Comparison of ENCODE assay signal across 10 cellular contexts in genomic region chr6:117481278-117481925, GRCh38. TPM values are rescaled to one million over a fixed set of nuclear protein-coding genes. Genes with fewer than 3 reads are reported as not detected.
DNase-seq lines count a peak whose midpoint lies in the region; ATAC-seq and TF ChIP-seq lines count a peak whose summit lies in the region.
"Had no signal": no experiment of that assay in that cellular context is flagged by ENCODE, and none has a peak within 500 bp of the region (broad histone marks: within the 10 kb centered on the region; RNA-seq: fewer than 3 reads in every experiment).

No MANE protein-coding gene starts in this region.

- no peaks in the 10 kb centered on the region for H3K36me3 Mint-ChIP-seq in neural progenitor cell

- H3K27me3 Mint-ChIP-seq in neural progenitor cell (ENCODE audit: insufficient read depth, low read depth) = peaks cover 17% of the 10 kb centered on the region

- no peaks in the 10 kb centered on the region for H3K79me2 ChIP-seq in neural progenitor cell (ENCODE audit: low read depth)

- H3K4me1 ChIP-seq in neural progenitor cell (no peaks in the 10 kb centered on the region), prostate gland (replicated peaks) (no peaks in the 10 kb centered on the region)

- H4K20me1 ChIP-seq in neural progenitor cell (ENCODE audit: low read depth) = peaks cover 7% of the 10 kb centered on the region

- H2AFZ ChIP-seq in neural progenitor cell (replicated peaks) = peak overlapping the region; percentile 95

- H3K4me3 ChIP-seq in choroid plexus epithelial cell (ENCODE audit: low read depth, low read length) = peak overlapping the region; percentile 23
- peak overlapping the region; percentile 70 for H3K4me3 ChIP-seq in neural progenitor cell
- no peak overlapping the region for H3K4me3 ChIP-seq in prostate gland

- no peak overlapping the region for H3K9ac ChIP-seq in neural progenitor cell

- H3F3A ChIP-seq in neural progenitor cell (ENCODE audit: low read depth) = peaks cover 21% of the 10 kb centered on the region

- H3K9me3 Mint-ChIP-seq in neural progenitor cell = no peaks in the 10 kb centered on the region

- no peaks in the 10 kb centered on the region for H3K36me3 ChIP-seq in neural progenitor cell
- no peaks in the 10 kb centered on the region for H3K36me3 ChIP-seq in prostate gland

- no peak overlapping the region for H3K27ac Mint-ChIP-seq in neural progenitor cell

- TF ChIP-seq CTCF in C4-2B (conservative IDR thresholded peaks at IDR 0.05) = no peak
- TF ChIP-seq CTCF in choroid plexus epithelial cell (conservative IDR thresholded peaks at IDR 0.05; ENCODE audit: low read depth, low read length) = no peak
- no peak for TF ChIP-seq CTCF in neural progenitor cell (IDR thresholded peaks at IDR 0.05)
- TF ChIP-seq CTCF in prostate gland (IDR thresholded peaks at IDR 0.05) = no peak

- H3K27me3 ChIP-seq in neural progenitor cell = peaks cover 59% of the 10 kb centered on the region
- H3K27me3 ChIP-seq in prostate gland (replicated peaks; ENCODE audit: insufficient read depth) = no peaks in the 10 kb centered on the region

- peak overlapping the region; percentile 87 for H3K4me3 Mint-ChIP-seq in neural progenitor cell

- no peaks in the 10 kb centered on the region for H3K9me3 ChIP-seq in neural progenitor cell (ENCODE audit: low read depth)
- H3K9me3 ChIP-seq in prostate gland = no peaks in the 10 kb centered on the region

- peaks cover 10% of the 10 kb centered on the region for H3K4me1 Mint-ChIP-seq in neural progenitor cell

- intact Hi-C loops in prostate gland (cut with DNase I) = no loop called here

- peak; percentile 74 for DNase-seq in NCI-H146 (lab: John Stamatoyannopoulos, UW)
- DNase-seq in choroid plexus epithelial cell (ENCODE audit: low read depth) = no peak
- DNase-seq in neural progenitor cell (ENCODE audit: low spot score) = peak; percentile 28
- DNase-seq in NCI-H1417 treated with DMSO at 0.1 percent for 48 hours (lab: John Stamatoyannopoulos, UW) = no peak
- no peak for DNase-seq in prostate gland (ENCODE audit: low spot score)
- no peak for DNase-seq in NCI-H2171 treated with DMSO at 0.1 percent for 48 hours (lab: John Stamatoyannopoulos, UW)

- no peak for TF ChIP-seq POLR2A in prostate gland (IDR thresholded peaks at IDR 0.05)

- H3K4me2 ChIP-seq in neural progenitor cell = peak overlapping the region; percentile 84

- no peak for ATAC-seq in GM21737 (IDR thresholded peaks at IDR 0.05; ENCODE audit: unreplicated experiment)

- H3K27ac ChIP-seq in C4-2B (peak overlapping the region; percentile 89; the same call in 1 of the 2 replicates), neural progenitor cell (no peak overlapping the region), prostate gland (no peak overlapping the region)

- WGBS in prostate gland = 25% methylated on average over 22 of the region's 22 CpGs

RNA-seq across cellular contexts. Expression of gene DCBLD1, which starts 1.1 kb away (rescaled TPM):
- total RNA-seq in neural progenitor cell (ENCODE audit: low replicate concordance) (6.4 and 7.5 TPM in 2 replicates), prostate gland (10 to 100 TPM in 1 of 2 donors, 1 to 10 TPM in 1; 8.8 to 17.6 TPM)

RNA-seq across cellular contexts. Expression of gene ROS1, which starts 55.7 kb away (rescaled TPM):
- total RNA-seq in neural progenitor cell (ENCODE audit: low replicate concordance) = not detected in 2 replicates
- under 1 TPM; 0.23 to 0.34 TPM for total RNA-seq in prostate gland
- total RNA-seq: SK-MEL-5, urinary bladder had no signal

Comparison
In these comparisons a context has a peak if more than half of its experiments do, and no peak if none do; other contexts are left out.
1. DNase-seq: peak in NCI-H146 (single experiment) and neural progenitor cell (single experiment); none in choroid plexus epithelial cell (single experiment), NCI-H1417 treated with DMSO at 0.1 percent for 48 hours (single experiment), prostate gland (single experiment) and NCI-H2171 treated with DMSO at 0.1 percent for 48 hours (single experiment).
2. H3K4me3 ChIP-seq: peak in choroid plexus epithelial cell (single experiment) and neural progenitor cell (single experiment); none in prostate gland (0 of 2).